1 cellular context compared by ENCODE assay signal in the genomic region with DNA sequence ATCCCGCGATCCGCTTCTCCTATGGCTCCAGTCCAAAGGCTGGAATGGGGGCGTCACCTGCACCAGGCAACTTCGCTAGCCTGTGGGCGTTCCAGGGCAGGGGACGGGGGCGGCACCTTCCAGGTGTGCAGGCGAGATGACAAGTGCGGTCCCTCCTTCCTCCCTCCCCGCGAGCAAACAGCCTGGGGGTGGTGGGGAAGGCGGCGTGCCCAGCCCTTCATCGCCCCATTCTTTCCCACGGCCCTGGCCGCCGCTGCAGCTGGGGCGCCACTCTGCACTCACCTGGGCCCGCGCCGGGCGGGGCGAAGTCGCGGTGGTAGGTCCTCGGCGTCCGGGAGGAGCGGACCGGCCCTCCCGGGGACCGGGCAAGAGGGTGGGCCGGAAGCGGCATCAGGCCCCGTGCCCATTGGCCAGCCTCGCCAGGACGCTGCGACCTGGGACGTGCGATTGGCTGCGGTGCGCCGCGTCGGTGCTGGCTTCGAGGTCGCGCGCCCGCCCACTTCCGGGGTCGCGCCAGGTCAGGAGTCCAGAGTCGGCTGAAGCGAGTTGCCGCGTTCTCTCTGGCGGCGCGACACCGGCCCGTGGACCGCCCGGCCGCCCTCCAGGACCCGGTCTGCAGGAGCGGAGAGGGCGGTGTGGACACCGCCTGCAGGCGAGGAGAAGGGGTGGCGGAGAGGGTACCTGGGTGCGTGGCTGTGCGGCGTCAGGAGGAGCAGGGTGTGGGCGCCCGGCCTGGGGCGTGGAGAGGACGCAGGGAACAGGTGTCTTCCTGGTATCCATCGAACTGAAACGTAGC.
A peak's percentile ranks its signal among the peaks of the same experiment; 100 is the strongest.
TF ChIP-seq lines count a peak whose summit lies in the region.

A gene with protein sequence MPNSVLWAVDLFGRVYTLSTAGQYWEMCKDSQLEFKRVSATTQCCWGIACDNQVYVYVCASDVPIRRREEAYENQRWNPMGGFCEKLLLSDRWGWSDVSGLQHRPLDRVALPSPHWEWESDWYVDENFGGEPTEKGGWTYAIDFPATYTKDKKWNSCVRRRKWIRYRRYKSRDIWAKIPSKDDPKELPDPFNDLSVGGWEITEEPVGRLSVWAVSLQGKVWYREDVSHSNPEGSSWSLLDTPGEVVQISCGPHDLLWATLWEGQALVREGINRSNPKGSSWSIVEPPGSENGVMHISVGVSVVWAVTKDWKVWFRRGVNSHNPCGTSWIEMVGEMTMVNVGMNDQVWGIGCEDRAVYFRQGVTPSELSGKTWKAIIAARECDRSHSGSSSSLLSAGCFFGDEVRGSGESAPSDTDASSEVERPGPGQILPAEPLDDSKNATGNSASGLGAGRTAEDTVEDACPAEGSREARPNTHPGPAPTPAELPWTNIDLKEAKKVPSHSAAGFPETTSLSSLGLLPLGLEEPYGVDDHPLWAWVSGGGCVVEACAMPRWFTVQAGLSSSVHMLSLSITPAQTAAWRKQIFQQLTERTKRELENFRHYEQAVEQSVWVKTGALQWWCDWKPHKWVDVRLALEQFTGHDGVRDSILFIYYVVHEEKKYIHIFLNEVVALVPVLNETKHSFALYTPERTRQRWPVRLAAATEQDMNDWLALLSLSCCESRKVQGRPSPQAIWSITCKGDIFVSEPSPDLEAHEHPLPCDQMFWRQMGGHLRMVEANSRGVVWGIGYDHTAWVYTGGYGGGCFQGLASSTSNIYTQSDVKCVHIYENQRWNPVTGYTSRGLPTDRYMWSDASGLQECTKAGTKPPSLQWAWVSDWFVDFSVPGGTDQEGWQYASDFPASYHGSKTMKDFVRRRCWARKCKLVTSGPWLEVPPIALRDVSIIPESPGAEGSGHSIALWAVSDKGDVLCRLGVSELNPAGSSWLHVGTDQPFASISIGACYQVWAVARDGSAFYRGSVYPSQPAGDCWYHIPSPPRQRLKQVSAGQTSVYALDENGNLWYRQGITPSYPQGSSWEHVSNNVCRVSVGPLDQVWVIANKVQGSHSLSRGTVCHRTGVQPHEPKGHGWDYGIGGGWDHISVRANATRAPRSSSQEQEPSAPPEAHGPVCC (minus strand): TSS at position 389 of the 796 bp plus-strand sequence. CDS start 6,086 bp downstream, outside the sequence.

TF ChIP-seq in HepG2, 621 proteins besides CTCF, POLR2A, EP300 and RAD21 (continued from another document and continues in another):
- TF ChIP-seq, protein P1, sequence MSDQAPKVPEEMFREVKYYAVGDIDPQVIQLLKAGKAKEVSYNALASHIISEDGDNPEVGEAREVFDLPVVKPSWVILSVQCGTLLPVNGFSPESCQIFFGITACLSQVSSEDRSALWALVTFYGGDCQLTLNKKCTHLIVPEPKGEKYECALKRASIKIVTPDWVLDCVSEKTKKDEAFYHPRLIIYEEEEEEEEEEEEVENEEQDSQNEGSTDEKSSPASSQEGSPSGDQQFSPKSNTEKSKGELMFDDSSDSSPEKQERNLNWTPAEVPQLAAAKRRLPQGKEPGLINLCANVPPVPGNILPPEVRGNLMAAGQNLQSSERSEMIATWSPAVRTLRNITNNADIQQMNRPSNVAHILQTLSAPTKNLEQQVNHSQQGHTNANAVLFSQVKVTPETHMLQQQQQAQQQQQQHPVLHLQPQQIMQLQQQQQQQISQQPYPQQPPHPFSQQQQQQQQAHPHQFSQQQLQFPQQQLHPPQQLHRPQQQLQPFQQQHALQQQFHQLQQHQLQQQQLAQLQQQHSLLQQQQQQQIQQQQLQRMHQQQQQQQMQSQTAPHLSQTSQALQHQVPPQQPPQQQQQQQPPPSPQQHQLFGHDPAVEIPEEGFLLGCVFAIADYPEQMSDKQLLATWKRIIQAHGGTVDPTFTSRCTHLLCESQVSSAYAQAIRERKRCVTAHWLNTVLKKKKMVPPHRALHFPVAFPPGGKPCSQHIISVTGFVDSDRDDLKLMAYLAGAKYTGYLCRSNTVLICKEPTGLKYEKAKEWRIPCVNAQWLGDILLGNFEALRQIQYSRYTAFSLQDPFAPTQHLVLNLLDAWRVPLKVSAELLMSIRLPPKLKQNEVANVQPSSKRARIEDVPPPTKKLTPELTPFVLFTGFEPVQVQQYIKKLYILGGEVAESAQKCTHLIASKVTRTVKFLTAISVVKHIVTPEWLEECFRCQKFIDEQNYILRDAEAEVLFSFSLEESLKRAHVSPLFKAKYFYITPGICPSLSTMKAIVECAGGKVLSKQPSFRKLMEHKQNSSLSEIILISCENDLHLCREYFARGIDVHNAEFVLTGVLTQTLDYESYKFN (CRISPR knock-in tag; conservative IDR thresholded peaks at IDR 0.05): peak; percentile 46; the same call in 1 of the 2 replicates
- TF ChIP-seq TBL1XR1 (IDR thresholded peaks at IDR 0.05; ENCODE audit: borderline replicate concordance, low read length, partially characterized antibody): no peak
- TF ChIP-seq, protein P2, sequence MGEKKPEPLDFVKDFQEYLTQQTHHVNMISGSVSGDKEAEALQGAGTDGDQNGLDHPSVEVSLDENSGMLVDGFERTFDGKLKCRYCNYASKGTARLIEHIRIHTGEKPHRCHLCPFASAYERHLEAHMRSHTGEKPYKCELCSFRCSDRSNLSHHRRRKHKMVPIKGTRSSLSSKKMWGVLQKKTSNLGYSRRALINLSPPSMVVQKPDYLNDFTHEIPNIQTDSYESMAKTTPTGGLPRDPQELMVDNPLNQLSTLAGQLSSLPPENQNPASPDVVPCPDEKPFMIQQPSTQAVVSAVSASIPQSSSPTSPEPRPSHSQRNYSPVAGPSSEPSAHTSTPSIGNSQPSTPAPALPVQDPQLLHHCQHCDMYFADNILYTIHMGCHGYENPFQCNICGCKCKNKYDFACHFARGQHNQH (CRISPR knock-in tag; IDR thresholded peaks at IDR 0.05): no peak; the same call in 1 of the 2 replicates
- TF ChIP-seq ZNF607 (CRISPR knock-in tag; IDR thresholded peaks at IDR 0.05; ENCODE audit: borderline replicate concordance): peak; percentile 41; the same call in 1 of the 2 replicates
- no peak for TF ChIP-seq RNF219 (CRISPR knock-in tag; IDR thresholded peaks at IDR 0.05)
- 0 out of 2 replicates have a peak, but pooled peaks have one; percentile 38 for TF ChIP-seq ZNF597 (CRISPR knock-in tag; IDR thresholded peaks at IDR 0.05)
- TF ChIP-seq ZNF674 (CRISPR knock-in tag; IDR thresholded peaks at IDR 0.05; ENCODE audit: low read depth): no peak
- no peak for TF ChIP-seq SSRP1 (CRISPR knock-in tag; IDR thresholded peaks at IDR 0.05)
- no peak for TF ChIP-seq ZNF513 (CRISPR knock-in tag; conservative IDR thresholded peaks at IDR 0.05)
- TF ChIP-seq ZSCAN31 (CRISPR knock-in tag; IDR thresholded peaks at IDR 0.05; ENCODE audit: low read depth): peak; percentile 77
- TF ChIP-seq PAX8 (CRISPR knock-in tag; IDR thresholded peaks at IDR 0.05; ENCODE audit: borderline replicate concordance): no peak
- 0 out of 2 replicates have a peak, but pooled peaks have one; percentile 21 for TF ChIP-seq ZNF30 (CRISPR knock-in tag; IDR thresholded peaks at IDR 0.05)
- TF ChIP-seq ZNF496 (CRISPR knock-in tag; IDR thresholded peaks at IDR 0.05; ENCODE audit: insufficient replicate concordance): no peak
- TF ChIP-seq, protein P3, sequence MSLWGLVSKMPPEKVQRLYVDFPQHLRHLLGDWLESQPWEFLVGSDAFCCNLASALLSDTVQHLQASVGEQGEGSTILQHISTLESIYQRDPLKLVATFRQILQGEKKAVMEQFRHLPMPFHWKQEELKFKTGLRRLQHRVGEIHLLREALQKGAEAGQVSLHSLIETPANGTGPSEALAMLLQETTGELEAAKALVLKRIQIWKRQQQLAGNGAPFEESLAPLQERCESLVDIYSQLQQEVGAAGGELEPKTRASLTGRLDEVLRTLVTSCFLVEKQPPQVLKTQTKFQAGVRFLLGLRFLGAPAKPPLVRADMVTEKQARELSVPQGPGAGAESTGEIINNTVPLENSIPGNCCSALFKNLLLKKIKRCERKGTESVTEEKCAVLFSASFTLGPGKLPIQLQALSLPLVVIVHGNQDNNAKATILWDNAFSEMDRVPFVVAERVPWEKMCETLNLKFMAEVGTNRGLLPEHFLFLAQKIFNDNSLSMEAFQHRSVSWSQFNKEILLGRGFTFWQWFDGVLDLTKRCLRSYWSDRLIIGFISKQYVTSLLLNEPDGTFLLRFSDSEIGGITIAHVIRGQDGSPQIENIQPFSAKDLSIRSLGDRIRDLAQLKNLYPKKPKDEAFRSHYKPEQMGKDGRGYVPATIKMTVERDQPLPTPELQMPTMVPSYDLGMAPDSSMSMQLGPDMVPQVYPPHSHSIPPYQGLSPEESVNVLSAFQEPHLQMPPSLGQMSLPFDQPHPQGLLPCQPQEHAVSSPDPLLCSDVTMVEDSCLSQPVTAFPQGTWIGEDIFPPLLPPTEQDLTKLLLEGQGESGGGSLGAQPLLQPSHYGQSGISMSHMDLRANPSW (CRISPR knock-in tag; IDR thresholded peaks at IDR 0.05; ENCODE audit: borderline replicate concordance): no peak
- TF ChIP-seq ZMYM2 (CRISPR knock-in tag; IDR thresholded peaks at IDR 0.05): no peak
- TF ChIP-seq PITX1 (CRISPR knock-in tag; IDR thresholded peaks at IDR 0.05): no peak
- TF ChIP-seq ZNF280D (CRISPR knock-in tag; IDR thresholded peaks at IDR 0.05): no peak
- TF ChIP-seq ZNF160 (CRISPR knock-in tag; IDR thresholded peaks at IDR 0.05): peak; percentile 82; the same call in 1 of the 2 replicates
- TF ChIP-seq SMARCC2 (IDR thresholded peaks at IDR 0.05): no peak
- no peak for TF ChIP-seq TEF (CRISPR knock-in tag; IDR thresholded peaks at IDR 0.05)
- TF ChIP-seq PLRG1 (conservative IDR thresholded peaks at IDR 0.05): no peak
- TF ChIP-seq THYN1 (CRISPR knock-in tag; IDR thresholded peaks at IDR 0.05; ENCODE audit: borderline replicate concordance, low read depth): no peak; the same call in 1 of the 2 replicates
- no peak for TF ChIP-seq ZBTB21 (CRISPR knock-in tag; IDR thresholded peaks at IDR 0.05)
- peak; percentile 82 for TF ChIP-seq TBX2 (CRISPR knock-in tag; IDR thresholded peaks at IDR 0.05; ENCODE audit: borderline replicate concordance)
- no peak for TF ChIP-seq TBP (CRISPR knock-in tag; IDR thresholded peaks at IDR 0.05)
- TF ChIP-seq, protein P4, sequence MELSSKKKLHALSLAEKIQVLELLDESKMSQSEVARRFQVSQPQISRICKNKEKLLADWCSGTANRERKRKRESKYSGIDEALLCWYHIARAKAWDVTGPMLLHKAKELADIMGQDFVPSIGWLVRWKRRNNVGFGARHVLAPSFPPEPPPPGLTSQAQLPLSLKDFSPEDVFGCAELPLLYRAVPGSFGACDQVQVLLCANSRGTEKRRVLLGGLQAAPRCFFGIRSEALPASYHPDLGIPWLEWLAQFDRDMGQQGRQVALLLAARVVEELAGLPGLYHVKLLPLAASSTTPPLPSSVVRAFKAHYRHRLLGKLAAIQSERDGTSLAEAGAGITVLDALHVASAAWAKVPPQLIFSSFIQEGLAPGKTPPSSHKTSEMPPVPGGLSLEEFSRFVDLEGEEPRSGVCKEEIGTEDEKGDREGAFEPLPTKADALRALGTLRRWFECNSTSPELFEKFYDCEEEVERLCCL (CRISPR knock-in tag; IDR thresholded peaks at IDR 0.05; ENCODE audit: borderline replicate concordance): no peak
- no peak for TF ChIP-seq MTA1 (CRISPR knock-in tag; IDR thresholded peaks at IDR 0.05; ENCODE audit: borderline replicate concordance)
